Comparison of ENCODE assay signal across 37 cellular contexts in the genomic region with DNA sequence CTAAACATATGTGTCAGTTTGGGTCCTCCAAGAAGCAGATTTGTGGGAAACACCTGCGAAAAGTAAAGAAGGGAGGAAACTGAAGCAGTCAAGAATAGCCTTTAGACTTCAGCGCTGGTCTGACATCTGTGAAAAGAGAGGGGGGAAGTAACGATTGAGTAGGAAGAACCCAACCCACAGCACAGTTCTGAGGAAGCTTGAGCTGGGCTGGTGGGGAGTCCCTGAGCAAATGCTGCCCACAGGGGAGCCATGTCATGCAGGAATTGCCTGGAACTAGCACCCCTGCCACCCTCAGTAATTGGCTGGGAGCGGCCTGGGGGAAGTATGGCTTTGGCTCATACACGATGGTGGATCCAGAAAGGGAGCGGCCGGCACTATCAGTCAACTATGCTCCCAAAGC. TPM values are rescaled to one million over a fixed set of nuclear protein-coding genes. Genes with fewer than 3 reads are reported as not detected.
"Had no signal": no experiment of that assay in that cellular context is flagged by ENCODE, and none has a peak within 500 bp of the region (broad histone marks: within the 10 kb centered on the region; RNA-seq: fewer than 3 reads in every experiment).

No MANE protein-coding gene starts in this region.

- H3K27me3 ChIP-seq: adrenal gland, body of pancreas, breast epithelium, MG63 had no signal

- H3K9me3 ChIP-seq: adrenal gland, body of pancreas, breast epithelium, MG63 had no signal

- H3K36me3 ChIP-seq: adrenal gland, breast epithelium, MG63 had no signal

- H3K4me1 ChIP-seq: adrenal gland, body of pancreas, breast epithelium had no signal

- H3K27ac ChIP-seq: adrenal gland, body of pancreas, breast epithelium, PC-9, RWPE1, VCaP had no signal

- H3K4me2 ChIP-seq: PC-9 had no signal

- H2AFZ ChIP-seq: PC-9 had no signal

- H3K4me3 ChIP-seq: adrenal gland, body of pancreas, breast epithelium, MG63, PC-9 had no signal

- ATAC-seq: activated naive CD4-positive, alpha-beta T cell treated with anti-CD3 and anti-CD28 coated beads, Interleukin-2, amount 50 U/mL, for 72 hours; activated T-cell treated with anti-CD3 and anti-CD28 coated beads, Interleukin-2, amount 50 U/mL, for 4 hours; body of pancreas; Right ventricle myocardium inferior had no signal

- DNase-seq: activated B cell treated with CpG ODN at 0.5 μM for 24 hours; activated CD4-positive, alpha-beta memory T cell treated with anti-CD3 and anti-CD28 coated beads for 36 hours; activated CD4-positive, alpha-beta T cell treated with anti-CD3 and anti-CD28 coated beads for 4 hours; activated CD4-positive, alpha-beta T cell treated with anti-CD3 and anti-CD28 coated beads, Interleukin-2, amount 50 U/mL, for 1 hour; activated CD4-positive, CD25-positive, alpha-beta regulatory T cell treated with anti-CD3 and anti-CD28 coated beads, Interleukin-2, amount 50 U/mL, for 72 hours; activated CD8-positive, alpha-beta memory T cell treated with anti-CD3 and anti-CD28 coated beads, Interleukin-2, amount 50 U/mL, for 4 hours; activated gamma-delta T cell treated with Interleukin-2 at 50 U/mL for 16 hours; activated naive CD4-positive, alpha-beta T cell treated with anti-CD3 and anti-CD28 coated beads for 36 hours; activated T-cell treated with anti-CD3 and anti-CD28 coated beads for 4 hours; activated T-cell treated with anti-CD3 and anti-CD28 coated beads, Interleukin-2, amount 50 U/mL, for 4 hours; adrenal gland; body of pancreas; cerebellar nuclear complex; Kasumi-1; MG63; NCI-H1048; NCI-H1105 treated with DMSO at 0.1 percent for 48 hours; NCI-H1436; NCI-H1694; NCI-H1930; NCI-H2081 treated with DMSO at 0.1 percent for 48 hours; NCI-H2171; NCI-H446; NCI-H524; PC-9; SW 1271; T-helper 1 cell; T-helper 2 cell; T-helper 9 cell had no signal

RNA-seq across cellular contexts. Expression of a gene that starts 20.6 kb away (rescaled TPM):
- total RNA-seq: activated B cell treated with CpG ODN at 0.5 μM for 24 hours; activated CD4-positive, alpha-beta memory T cell treated with anti-CD3 and anti-CD28 coated beads for 36 hours; activated naive CD4-positive, alpha-beta T cell treated with anti-CD3 and anti-CD28 coated beads for 36 hours; activated naive CD4-positive, alpha-beta T cell treated with anti-CD3 and anti-CD28 coated beads, Interleukin-2, amount 50 U/mL, for 72 hours; activated T-cell treated with anti-CD3 and anti-CD28 coated beads, Interleukin-2, amount 50 U/mL, for 4 hours; activated T-helper 1 cell treated with anti-CD3 and anti-CD28 coated beads, Interleukin-12 subunit alpha, Interleukin-12 subunit beta, Interleukin-2, Interleukin-4 antibody, amounts not matched to agents 30 ng/mL and 10 ng/mL and 1 ng/mL, durations not matched to agents 14 hours and 24 hours and 36 hours; adrenal gland; astrocyte; body of pancreas; breast epithelium; cardiac septum; PC-9; Right ventricle myocardium inferior had no signal
